In the genomic region with DNA sequence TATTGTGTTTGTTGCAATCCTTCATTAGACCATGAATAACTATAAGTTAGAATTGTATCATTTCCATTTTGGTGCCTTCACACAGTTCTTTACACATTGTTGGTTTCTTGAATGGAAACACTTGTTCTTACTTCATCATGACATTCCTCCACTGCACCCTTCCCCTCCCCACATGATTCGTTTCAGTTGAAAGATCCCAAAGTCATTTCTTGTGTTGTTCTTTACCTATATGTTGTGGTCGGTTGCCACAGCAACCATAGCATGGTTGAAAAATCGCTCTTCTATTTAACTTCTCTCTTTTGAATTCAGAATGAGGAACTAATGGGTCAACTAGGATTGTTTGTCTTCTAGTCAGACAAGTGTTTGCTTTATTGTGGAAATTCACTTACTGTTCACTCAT, we compare ENCODE assay signal across 7 cellular contexts.
DNase-seq lines count a peak whose midpoint lies in the region; ATAC-seq lines count a peak whose summit lies in the region.

No MANE protein-coding gene starts in this region.

- peak; percentile 59 for ATAC-seq in GM19035 (IDR thresholded peaks at IDR 0.05; ENCODE audit: unreplicated experiment)
- peak; percentile 80 for ATAC-seq in HG02943 (IDR thresholded peaks at IDR 0.05; ENCODE audit: low read depth, unreplicated experiment)

- in situ Hi-C loops in SK-MEL-5 (cut with HindIII; ENCODE audit: low pct_unique_long_range_greater_than_20kb, low sequenced_read_pairs): no loop called here

- DNase-seq in SK-MEL-5 (ENCODE audit: low read depth, low spot score) (peak; percentile 82), iPS-NIHi11 (ENCODE audit: low spot score) (peak; percentile 8), NCI-H2196 treated with DMSO at 0.1 percent for 48 hours (lab: John Stamatoyannopoulos, UW; ENCODE audit: unreplicated experiment) (no peak), NCI-H69 (lab: John Stamatoyannopoulos, UW) (no peak)
- DNase-seq in activated effector memory CD4-positive, alpha-beta T cell treated with anti-CD3 and anti-CD28 coated beads, Interleukin-2, amount 50 U/mL, for 16 hours: no peak

Comparison
In these comparisons a context has a peak if more than half of its experiments do, and no peak if none do; other contexts are left out.
1. DNase-seq: peak in SK-MEL-5 (single experiment) and iPS-NIHi11 (single experiment); none in activated effector memory CD4-positive, alpha-beta T cell treated with anti-CD3 and anti-CD28 coated beads, Interleukin-2, amount 50 U/mL, for 16 hours (single experiment), NCI-H2196 treated with DMSO at 0.1 percent for 48 hours (single experiment) and NCI-H69 (single experiment).